ENCODE assay signal across 10 cellular contexts in the genomic region with DNA sequence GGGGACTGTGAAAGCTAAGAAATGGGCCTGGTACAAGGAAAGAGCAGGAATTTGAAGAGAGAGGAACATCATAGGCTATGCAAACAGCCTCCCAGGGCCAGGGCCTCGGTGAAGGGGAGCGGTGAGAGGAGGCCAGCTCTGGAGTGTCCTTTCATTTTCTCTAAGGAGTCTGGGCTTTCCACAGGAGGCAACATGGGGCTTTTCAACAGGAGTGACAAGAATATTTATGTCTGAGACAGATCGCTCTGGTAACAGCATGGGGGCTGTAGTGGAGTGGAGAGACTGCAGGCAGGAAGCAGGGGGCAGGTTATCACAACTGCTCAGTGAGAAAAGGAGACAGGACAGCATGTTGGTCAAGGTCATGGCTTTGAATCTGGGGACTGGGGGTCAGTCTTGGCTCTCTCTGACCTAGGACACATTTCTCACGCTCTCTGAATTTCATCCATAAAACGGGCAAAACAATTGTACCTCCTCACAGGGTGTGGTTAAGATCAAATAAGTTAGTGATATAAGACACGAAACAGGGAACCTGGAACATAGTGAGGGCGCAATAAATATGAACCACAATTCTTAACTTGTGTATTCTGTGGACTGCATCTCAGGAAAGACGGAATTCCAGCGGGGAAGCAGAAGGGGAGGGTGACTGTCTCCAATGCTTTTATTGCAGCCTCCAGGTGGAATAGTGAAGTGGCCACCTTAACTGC. TPM values are rescaled to one million over a fixed set of nuclear protein-coding genes. Genes with fewer than 3 reads are reported as not detected.
A peak's percentile ranks its signal among the peaks of the same experiment; 100 is the strongest.
DNase-seq lines count a peak whose midpoint lies in the region; ATAC-seq and TF ChIP-seq lines count a peak whose summit lies in the region.
"Had no signal": no experiment of that assay in that cellular context is flagged by ENCODE, and none has a peak within 500 bp of the region (broad histone marks: within the 10 kb centered on the region; RNA-seq: fewer than 3 reads in every experiment).

No MANE protein-coding gene starts in this region.

- H3K9ac ChIP-seq in endodermal cell (ENCODE audit: extremely low read depth, low read length, poor library complexity, severe bottlenecking) (peak overlapping the region; percentile 50), neural cell (ENCODE audit: low read length) (peak overlapping the region; percentile 50)

- H3K36me3 Mint-ChIP-seq in CD14-positive monocyte (peaks cover 5 to 16% of the 10 kb centered on the region in 2 donors), endodermal cell (ENCODE audit: low read depth) (no peaks in the 10 kb centered on the region)

- no peak overlapping the region for H2AFZ ChIP-seq in neural cell (ENCODE audit: low read depth, low read length)

- POLR2A ChIA-PET in Panc1 (lab: Charles Lee), result no interaction called here

- H3K27me3 ChIP-seq in Panc1 (ENCODE audit: control insufficient read depth, insufficient read depth, low read length), result no peaks in the 10 kb centered on the region
- H3K27me3 ChIP-seq in endodermal cell (ENCODE audit: control insufficient read depth, insufficient read depth, low read length, poor library complexity, severe bottlenecking), result no peaks in the 10 kb centered on the region
- H3K27me3 ChIP-seq in neural cell (ENCODE audit: insufficient read depth, low read depth, low read length), result no peaks in the 10 kb centered on the region

- peak; percentile 55 for TF ChIP-seq EP300 in neural cell (conservative IDR thresholded peaks at IDR 0.05; ENCODE audit: poor library complexity, severe bottlenecking)

- ATAC-seq in Panc1, result peak; percentile 35

- H3F3A ChIP-seq in neural cell (ENCODE audit: insufficient read depth, low read length, poor library complexity, severe bottlenecking), result no peaks in the 10 kb centered on the region

- no TSS peak for BruUV-seq in Panc1 (replicated peaks; lab: Mats Ljungman, UMichigan)

- peak overlapping the region in 1 of 2 experiments; percentile 23; a peak in 2 of 4 replicates for H3K4me3 ChIP-seq in Panc1 (ENCODE audit: low read depth in 2 of 2, low read length in 2 of 2)
- no peak overlapping the region for H3K4me3 ChIP-seq in endodermal cell (ENCODE audit: low read length)
- peak overlapping the region; percentile 41 for H3K4me3 ChIP-seq in neural cell (ENCODE audit: low read length)

- intact Hi-C loops in CD14-positive monocyte (cut with micrococcal nuclease), result no loop called here
- intact Hi-C loops in Panc1 (cut with micrococcal nuclease; ENCODE audit: unreplicated experiment), result loop anchor here (5.0 kb wide), 1 partner anchor 35 kb away; no protein-coding TSS in a partner anchor

- no peaks in the 10 kb centered on the region for H3K9me2 ChIP-seq in neural cell (ENCODE audit: insufficient read depth, low read length)

- TF ChIP-seq RAD21 in neural cell (conservative IDR thresholded peaks at IDR 0.05), result peak; percentile 56

- TF ChIP-seq CTCF in CD14-positive monocyte (IDR thresholded peaks at IDR 0.05) (no peak), Panc1 (IDR thresholded peaks at IDR 0.05) (no peak), endodermal cell (conservative IDR thresholded peaks at IDR 0.05) (no peak), neural cell (IDR thresholded peaks at IDR 0.05; ENCODE audit: poor library complexity, severe bottlenecking) (peak; percentile 38)

- H3K27me3 Mint-ChIP-seq in CD14-positive monocyte (ENCODE audit: low read depth in 3 of 3), result peaks cover 0 to 3% (median 2%) of the 10 kb centered on the region in 3 donors
- H3K27me3 Mint-ChIP-seq in endodermal cell (ENCODE audit: insufficient read depth), result no peaks in the 10 kb centered on the region

- H3K9me3 Mint-ChIP-seq in CD14-positive monocyte (peaks cover 0 to 11% (median 7%) of the 10 kb centered on the region in 7 donors), endodermal cell (peaks cover 2% of the 10 kb centered on the region)

- H3K27ac Mint-ChIP-seq in CD14-positive monocyte, result peak overlapping the region in 5 of 7 donors; percentile 35 to 75 (median 51)
- peak overlapping the region; percentile 97 for H3K27ac Mint-ChIP-seq in endodermal cell

- peak overlapping the region; percentile 98 for H3K27ac ChIP-seq in Panc1 (ENCODE audit: low read length)
- H3K27ac ChIP-seq in endodermal cell (ENCODE audit: low read depth, low read length), result peak overlapping the region; percentile 96
- H3K27ac ChIP-seq in neural cell (ENCODE audit: low read length), result peak overlapping the region; percentile 79

- no peaks in the 10 kb centered on the region for H3K36me3 ChIP-seq in Panc1 (ENCODE audit: control insufficient read depth, insufficient read depth, low read length)
- no peaks in the 10 kb centered on the region for H3K36me3 ChIP-seq in endodermal cell (ENCODE audit: control insufficient read depth, insufficient read depth, low read length)
- no peaks in the 10 kb centered on the region for H3K36me3 ChIP-seq in neural cell (ENCODE audit: insufficient read depth, low read length)

- H4K20me1 ChIP-seq in neural cell (ENCODE audit: insufficient read depth), result no peaks in the 10 kb centered on the region

- H3K4me2 ChIP-seq in neural cell (ENCODE audit: low read length), result peak overlapping the region; percentile 21

- in situ Hi-C loops in Panc1 (cut with HindIII; ENCODE audit: low pct_unique_long_range_greater_than_20kb, low sequenced_read_pairs), result no loop called here

- peaks cover 50% of the 10 kb centered on the region for H3K4me1 ChIP-seq in Panc1 (ENCODE audit: control insufficient read depth, insufficient read depth, low read length)
- peaks cover 27% of the 10 kb centered on the region for H3K4me1 ChIP-seq in endodermal cell (ENCODE audit: control insufficient read depth, insufficient read depth, low read length)

- H3K4me3 Mint-ChIP-seq in CD14-positive monocyte, result peak overlapping the region in 1 of 2 donors; percentile 52
- H3K4me3 Mint-ChIP-seq in endodermal cell, result no peak overlapping the region

- peaks cover 15% of the 10 kb centered on the region for H3K79me2 ChIP-seq in neural cell (replicated peaks; ENCODE audit: insufficient read depth, low read length)

- 72 to 74% methylated on average over 6 to 9 of the region's 9 CpGs for WGBS in endodermal cell (ENCODE audit: insufficient coverage in 1 of 2, insufficient read length in 1 of 2), 2 experiments

- CTCF ChIA-PET in Panc1 (lab: Charles Lee), result interaction anchor here (1.3 kb wide), 1 partner anchor 31 kb away, joined by 6 read pairs; no protein-coding TSS in a partner anchor

- H3K4me1 Mint-ChIP-seq in CD14-positive monocyte (peaks cover 25% of the 10 kb centered on the region), endodermal cell (peaks cover 24% of the 10 kb centered on the region)

- no peak for DNase-seq in CD14-positive monocyte (ENCODE audit: low spot score)
- no peak for DNase-seq in Panc1 (ENCODE audit: low read depth, low spot score)
- peak; percentile 81 for DNase-seq in endodermal cell
- DNase-seq in C1 segment of cervical spinal cord (lab: John Stamatoyannopoulos, UW), result no peak
- DNase-seq in SKM-1 treated with dmso at 0.1 percent for 144 hours (lab: John Stamatoyannopoulos, UW; ENCODE audit: unreplicated experiment), result no peak
- no peak for DNase-seq in globus pallidus (ENCODE audit: low spot score)
- DNase-seq in NK-92 treated with Interleukin-12 subunit alpha and Interleukin-12 subunit beta, amount 100 ng/mL, for 24 hours (lab: John Stamatoyannopoulos, UW), result no peak
- DNase-seq: COR-L47, midbrain had no signal

- H3K9me3 ChIP-seq in Panc1 (ENCODE audit: control insufficient read depth, insufficient read depth, low read depth, low read length), result no peaks in the 10 kb centered on the region
- no peaks in the 10 kb centered on the region for H3K9me3 ChIP-seq in endodermal cell (ENCODE audit: control insufficient read depth, low read length)
- no peaks in the 10 kb centered on the region for H3K9me3 ChIP-seq in neural cell (ENCODE audit: low read length)

TF ChIP-seq in neural cell, 6 proteins besides CTCF, POLR2A, EP300 and RAD21:
- TF ChIP-seq SMC3 (conservative IDR thresholded peaks at IDR 0.05; ENCODE audit: poor library complexity) (peak; percentile 45), MXI1 (conservative IDR thresholded peaks at IDR 0.05; ENCODE audit: poor library complexity, severe bottlenecking) (no peak)
- TF ChIP-seq, protein P1, sequence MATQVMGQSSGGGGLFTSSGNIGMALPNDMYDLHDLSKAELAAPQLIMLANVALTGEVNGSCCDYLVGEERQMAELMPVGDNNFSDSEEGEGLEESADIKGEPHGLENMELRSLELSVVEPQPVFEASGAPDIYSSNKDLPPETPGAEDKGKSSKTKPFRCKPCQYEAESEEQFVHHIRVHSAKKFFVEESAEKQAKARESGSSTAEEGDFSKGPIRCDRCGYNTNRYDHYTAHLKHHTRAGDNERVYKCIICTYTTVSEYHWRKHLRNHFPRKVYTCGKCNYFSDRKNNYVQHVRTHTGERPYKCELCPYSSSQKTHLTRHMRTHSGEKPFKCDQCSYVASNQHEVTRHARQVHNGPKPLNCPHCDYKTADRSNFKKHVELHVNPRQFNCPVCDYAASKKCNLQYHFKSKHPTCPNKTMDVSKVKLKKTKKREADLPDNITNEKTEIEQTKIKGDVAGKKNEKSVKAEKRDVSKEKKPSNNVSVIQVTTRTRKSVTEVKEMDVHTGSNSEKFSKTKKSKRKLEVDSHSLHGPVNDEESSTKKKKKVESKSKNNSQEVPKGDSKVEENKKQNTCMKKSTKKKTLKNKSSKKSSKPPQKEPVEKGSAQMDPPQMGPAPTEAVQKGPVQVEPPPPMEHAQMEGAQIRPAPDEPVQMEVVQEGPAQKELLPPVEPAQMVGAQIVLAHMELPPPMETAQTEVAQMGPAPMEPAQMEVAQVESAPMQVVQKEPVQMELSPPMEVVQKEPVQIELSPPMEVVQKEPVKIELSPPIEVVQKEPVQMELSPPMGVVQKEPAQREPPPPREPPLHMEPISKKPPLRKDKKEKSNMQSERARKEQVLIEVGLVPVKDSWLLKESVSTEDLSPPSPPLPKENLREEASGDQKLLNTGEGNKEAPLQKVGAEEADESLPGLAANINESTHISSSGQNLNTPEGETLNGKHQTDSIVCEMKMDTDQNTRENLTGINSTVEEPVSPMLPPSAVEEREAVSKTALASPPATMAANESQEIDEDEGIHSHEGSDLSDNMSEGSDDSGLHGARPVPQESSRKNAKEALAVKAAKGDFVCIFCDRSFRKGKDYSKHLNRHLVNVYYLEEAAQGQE (IDR thresholded peaks at IDR 0.05; ENCODE audit: borderline replicate concordance), result peak; percentile 23

RNA-seq across cellular contexts. Expression of a gene that starts 49.9 kb away (rescaled TPM):
- polyA plus RNA-seq in CD14-positive monocyte, result 1 to 10 TPM; 1.7 to 2.8 TPM
- 45.2 TPM for total RNA-seq in Panc1 (2021; ENCODE audit: unreplicated experiment)
- polyA plus RNA-seq in Panc1 (2012; ENCODE audit: insufficient read length), result 39.0 TPM
- total RNA-seq in endodermal cell, result 10 to 100 TPM; 10.2 to 11.5 TPM
- 16.1 TPM for polyA plus RNA-seq in endodermal cell (2013, experiment 1 of 2)
- 14.8 TPM for polyA plus RNA-seq in endodermal cell (2013, experiment 2 of 2)
- polyA plus RNA-seq in neural cell, result 40.9 and 53.4 TPM in 2 replicates
- 53.1 and 57.1 TPM in 2 replicates for polyA minus RNA-seq in neural cell

RNA-seq across cellular contexts. Expression of a gene that starts 50.3 kb away (rescaled TPM):
- polyA plus RNA-seq in CD14-positive monocyte (under 1 TPM; 0.39 to 0.58 TPM), neural cell (1.3 and 1.9 TPM in 2 replicates)
- total RNA-seq in Panc1 (2021; ENCODE audit: unreplicated experiment) (3.6 TPM), endodermal cell (1 to 10 TPM; 2.0 to 2.6 TPM)
- 3.7 TPM for polyA plus RNA-seq in Panc1 (2012; ENCODE audit: insufficient read length)
- polyA plus RNA-seq in endodermal cell (2013, experiment 1 of 2), result 2.2 TPM
- 2.2 TPM for polyA plus RNA-seq in endodermal cell (2013, experiment 2 of 2)
- polyA minus RNA-seq in neural cell, result 0.23 and 0.73 TPM in 2 replicates
